ENCODE assay signal across 8 cellular contexts in genomic region chr11:20127671-20128527, GRCh38. TPM values are rescaled to one million over a fixed set of nuclear protein-coding genes. Genes with fewer than 3 reads are reported as not detected.
DNase-seq lines count a peak whose midpoint lies in the region; ATAC-seq and TF ChIP-seq lines count a peak whose summit lies in the region.

No MANE protein-coding gene starts in this region.

- 66 to 69% methylated on average over 16 of the region's 16 CpGs for WGBS in GM23248 (ENCODE audit: low coverage in 1 of 2, low lambda C conversion rate in 2 of 2, missing lambda C conversion rate in 2 of 2), 2 experiments

- no peaks in the 10 kb centered on the region for H3K9me3 ChIP-seq in GM23248 (ENCODE audit: low read depth)

- H3K36me3 ChIP-seq in GM23248 (ENCODE audit: low read depth), result no peaks in the 10 kb centered on the region

- H3K4me2 ChIP-seq in GM23248 (ENCODE audit: unreplicated experiment), result no peak overlapping the region

- H2AFZ ChIP-seq in GM23248, result no peak overlapping the region

- H3K79me2 ChIP-seq in GM23248 (ENCODE audit: insufficient read depth), result no peaks in the 10 kb centered on the region

- ATAC-seq in left cardiac atrium (peak; percentile 66 to 80), GM21737 (IDR thresholded peaks at IDR 0.05; ENCODE audit: unreplicated experiment) (no peak)

- H3K27ac ChIP-seq in GM23248, result no peak overlapping the region

- H3K4me3 ChIP-seq in GM23248 (no peak overlapping the region), retinal pigment epithelial cell (ENCODE audit: low read length) (no peak overlapping the region)

- peaks cover 8% of the 10 kb centered on the region; the same call in 1 of the 2 replicates for H3K4me1 ChIP-seq in GM23248 (ENCODE audit: insufficient read depth)

- H3K27me3 ChIP-seq in GM23248 (replicated peaks; ENCODE audit: insufficient read depth), result no peaks in the 10 kb centered on the region

- no peaks in the 10 kb centered on the region for H3K9me2 ChIP-seq in GM23248 (ENCODE audit: insufficient read depth)

- DNase-seq in DMS114 treated with DMSO at 0.1 percent for 48 hours (lab: John Stamatoyannopoulos, UW; ENCODE audit: unreplicated experiment), result peak; percentile 2
- peak; percentile 82 for DNase-seq in GM23248
- DNase-seq in NAMALWA (ENCODE audit: low spot score), result peak; percentile 72
- DNase-seq in SW480 (ENCODE audit: low spot score), result peak; percentile 54
- DNase-seq in activated naive CD8-positive, alpha-beta T cell treated with anti-CD3 and anti-CD28 coated beads, Interleukin-2, amount 50 U/mL, for 16 hours (ENCODE audit: low read depth, low spot score), result peak; percentile 62
- peak; percentile 78 for DNase-seq in left cardiac atrium
- DNase-seq in retinal pigment epithelial cell (ENCODE audit: low read depth), result no peak

- peak; percentile 87 for TF ChIP-seq CTCF in retinal pigment epithelial cell (conservative IDR thresholded peaks at IDR 0.05; ENCODE audit: low read depth, low read length)

- no peaks in the 10 kb centered on the region for H4K20me1 ChIP-seq in GM23248 (ENCODE audit: insufficient read depth)

- peaks cover 23% of the 10 kb centered on the region for H3F3A ChIP-seq in GM23248 (ENCODE audit: insufficient read depth)

- intact Hi-C loops in left cardiac atrium (cut with DNase I), result no loop called here

- H3K9ac ChIP-seq in GM23248, result no peak overlapping the region

- in situ Hi-C loops in GM23248 (cut with MboI), result loop anchor here (10.0 kb wide), 1 partner anchor 227 kb away; no protein-coding TSS in a partner anchor

RNA-seq across cellular contexts. Expression of gene DBX1, which starts 32.4 kb away (rescaled TPM):
- total RNA-seq in GM23248 (2014; rRNA removed; shearing (Covaris generic)), result not detected in 2 replicates
- not detected in 2 replicates for polyA plus RNA-seq in GM23248 (2016; fragmentation: Nextera tagmentation; extraction: Ambion mirVana)
- not detected for total RNA-seq in left cardiac atrium
